ENCODE assay signal across 1 cellular context in genomic region chr4:147847947-147848590, GRCh38.
A peak's percentile ranks its signal among the peaks of the same experiment; 100 is the strongest.
TF ChIP-seq lines count a peak whose summit lies in the region.

No MANE protein-coding gene starts in this region.

TF ChIP-seq in GM12878, 131 proteins besides CTCF, POLR2A, EP300 and RAD21:
- TF ChIP-seq RELB (IDR thresholded peaks at IDR 0.05; ENCODE audit: low read depth) (peak; percentile 24; the same call in 1 of the 2 replicates), HDGF (IDR thresholded peaks at IDR 0.05) (no peak)
